ENCODE assay signal across 12 cellular contexts in the genomic region with DNA sequence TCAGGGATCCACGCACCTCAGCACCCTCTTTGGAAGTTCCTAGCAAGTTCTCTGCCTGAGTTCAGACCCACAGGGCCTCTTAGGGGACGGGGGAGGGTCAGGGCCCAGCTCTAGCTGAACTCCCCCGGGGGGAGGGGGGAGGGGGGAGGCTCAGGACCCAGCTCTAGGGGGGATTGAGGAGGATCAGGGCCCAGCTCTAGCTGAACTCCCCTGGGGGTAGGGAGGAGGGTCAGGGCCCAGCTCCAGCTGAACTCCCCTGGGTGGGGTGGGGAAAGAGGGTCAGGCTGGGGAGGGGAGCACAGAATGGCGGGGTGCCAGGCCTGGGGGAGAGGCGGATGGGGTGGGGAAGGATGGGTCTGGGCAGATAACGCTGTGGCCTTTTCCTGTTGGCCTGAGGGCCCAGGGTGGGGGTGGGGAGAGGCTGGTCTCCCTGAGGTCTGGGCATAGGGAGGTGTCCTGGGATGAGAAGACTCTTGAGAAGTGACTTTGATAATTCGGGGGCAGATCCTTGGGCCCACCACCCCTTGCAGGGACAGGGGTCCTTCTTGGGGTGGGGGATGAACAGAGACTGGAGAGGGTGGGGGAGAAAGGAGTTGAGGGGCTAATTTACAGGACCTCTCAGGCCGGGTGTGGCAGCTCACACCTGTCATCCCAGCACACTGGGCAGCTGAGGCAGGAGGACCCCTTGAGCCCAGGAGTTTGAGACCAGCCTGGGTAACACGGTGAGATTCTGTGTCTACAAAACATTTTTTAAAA. TPM values are rescaled to one million over a fixed set of nuclear protein-coding genes. Genes with fewer than 3 reads are reported as not detected.
DNase-seq lines count a peak whose midpoint lies in the region; ATAC-seq and TF ChIP-seq lines count a peak whose summit lies in the region.
"Had no signal": no experiment of that assay in that cellular context is flagged by ENCODE, and none has a peak within 500 bp of the region (broad histone marks: within the 10 kb centered on the region; RNA-seq: fewer than 3 reads in every experiment).

No MANE protein-coding gene starts in this region.

- 45 to 49% methylated on average over 8 to 9 of the region's 9 CpGs for WGBS in tibial nerve, 2 donors

- peaks cover 0 to 54% (median 17%) of the 10 kb centered on the region in 4 donors for H3K4me1 ChIP-seq in tibial nerve
- H3K4me1 ChIP-seq: colonic mucosa had no signal

- ATAC-seq in left ventricle myocardium superior, result peak; percentile 8
- ATAC-seq in activated CD8-positive, alpha-beta memory T cell treated with anti-CD3 and anti-CD28 coated beads, Interleukin-2, amount 10 ng/mL, durations not matched to agents 7 days and 5 days, result no peak
- ATAC-seq in HG03097 (IDR thresholded peaks at IDR 0.05; ENCODE audit: low FRiP score, unreplicated experiment), result no peak
- ATAC-seq: left lobe of liver had no signal

- H3K36me3 ChIP-seq in SK-N-MC (ENCODE audit: insufficient read depth, low read length) (no peaks in the 10 kb centered on the region), tibial nerve (no peaks in the 10 kb centered on the region)
- H3K36me3 ChIP-seq: colonic mucosa, thoracic aorta had no signal

- H3K27ac ChIP-seq in SK-N-MC (peak overlapping the region; percentile 50; the same call in 1 of the 2 replicates), tibial nerve (peak overlapping the region in 3 of 4 donors; percentile 50 to 66 (median 64))
- H3K27ac ChIP-seq: colonic mucosa, thoracic aorta had no signal

- TF ChIP-seq CTCF in tibial nerve (IDR thresholded peaks at IDR 0.05), result no peak

- H3K4me3 ChIP-seq in SK-N-MC (no peak overlapping the region), tibial nerve (no peak overlapping the region)
- H3K4me3 ChIP-seq: colonic mucosa, thoracic aorta had no signal

- no peaks in the 10 kb centered on the region for H3K27me3 ChIP-seq in tibial nerve
- H3K27me3 ChIP-seq: colonic mucosa had no signal

- H3K27ac Mint-ChIP-seq in activated CD8-positive, alpha-beta memory T cell treated with anti-CD3 and anti-CD28 coated beads, Interleukin-2, amount 10 ng/mL, durations not matched to agents 7 days and 5 days, result no peak overlapping the region

- H3K4me3 Mint-ChIP-seq in activated CD8-positive, alpha-beta memory T cell treated with anti-CD3 and anti-CD28 coated beads, Interleukin-2, amount 10 ng/mL, durations not matched to agents 7 days and 5 days, result no peak overlapping the region

- no peaks in the 10 kb centered on the region for H3K27me3 Mint-ChIP-seq in activated CD8-positive, alpha-beta memory T cell treated with anti-CD3 and anti-CD28 coated beads, Interleukin-2, amount 10 ng/mL, durations not matched to agents 7 days and 5 days
- H3K27me3 Mint-ChIP-seq: progenitor cell of endocrine pancreas had no signal

- peaks cover 2% of the 10 kb centered on the region for H3K4me1 Mint-ChIP-seq in activated CD8-positive, alpha-beta memory T cell treated with anti-CD3 and anti-CD28 coated beads, Interleukin-2, amount 10 ng/mL, durations not matched to agents 7 days and 5 days

- CTCF ChIA-PET in activated CD8-positive, alpha-beta memory T cell treated with anti-CD3 and anti-CD28 coated beads, Interleukin-2, amount 10 ng/mL, durations not matched to agents 7 days and 5 days (lab: Charles Lee), result interaction anchor here (1.0 kb wide), 1 partner anchor 21 kb away, joined by 3 read pairs; no protein-coding TSS in a partner anchor

- H3K9me3 ChIP-seq in SK-N-MC (ENCODE audit: low read depth, low read length), result no peaks in the 10 kb centered on the region
- H3K9me3 ChIP-seq in tibial nerve, result no peaks in the 10 kb centered on the region
- H3K9me3 ChIP-seq: colonic mucosa, thoracic aorta had no signal

- DNase-seq in SK-N-MC (ENCODE audit: low read depth, low spot score) (no peak), left ventricle myocardium superior (no peak), tibial nerve (ENCODE audit: low spot score in 2 of 2) (no peak)
- no peak for DNase-seq in activated CD8-positive, alpha-beta memory T cell treated with anti-CD3 and anti-CD28 coated beads, Interleukin-2, amount 10 ng/mL, durations not matched to agents 7 days and 5 days
- DNase-seq: activated naive CD4-positive, alpha-beta T cell treated with Interleukin-2 at 50 U/mL for 16 hours; colonic mucosa; DMS 273 treated with DMSO at 0.1 percent for 48 hours; NCI-H510A had no signal

- TF ChIP-seq POLR2A in tibial nerve (IDR thresholded peaks at IDR 0.05), result no peak

- no peaks in the 10 kb centered on the region for H3K9me3 Mint-ChIP-seq in activated CD8-positive, alpha-beta memory T cell treated with anti-CD3 and anti-CD28 coated beads, Interleukin-2, amount 10 ng/mL, durations not matched to agents 7 days and 5 days (ENCODE audit: low read depth)

- no peak overlapping the region for H3K9ac ChIP-seq in SK-N-MC (ENCODE audit: insufficient read length)

- no peaks in the 10 kb centered on the region for H3K36me3 Mint-ChIP-seq in activated CD8-positive, alpha-beta memory T cell treated with anti-CD3 and anti-CD28 coated beads, Interleukin-2, amount 10 ng/mL, durations not matched to agents 7 days and 5 days

- intact Hi-C loops in left ventricle myocardium superior (cut with micrococcal nuclease), result no loop called here

- no peak for TF ChIP-seq EP300 in tibial nerve (IDR thresholded peaks at IDR 0.05)

RNA-seq across cellular contexts. Expression of gene PTBP1, which starts 5.5 kb away (rescaled TPM):
- total RNA-seq in left ventricle myocardium superior (58.1 TPM), tibial nerve (100 to 1,000 TPM; 118 to 205 (median 141) TPM)
- total RNA-seq in activated CD8-positive, alpha-beta memory T cell treated with anti-CD3 and anti-CD28 coated beads, Interleukin-2, amount 10 ng/mL, durations not matched to agents 7 days and 5 days, result 100 to 1,000 TPM; 481 to 631 TPM

RNA-seq across cellular contexts. Expression of gene PLPPR3, which starts 30.0 kb away (rescaled TPM):
- total RNA-seq in left ventricle myocardium superior (not detected), tibial nerve (not detected)
- not detected for total RNA-seq in activated CD8-positive, alpha-beta memory T cell treated with anti-CD3 and anti-CD28 coated beads, Interleukin-2, amount 10 ng/mL, durations not matched to agents 7 days and 5 days
- total RNA-seq: left lobe of liver, thoracic aorta had no signal

RNA-seq across cellular contexts. Expression of gene AZU1, which starts 35.9 kb away (rescaled TPM):
- total RNA-seq in left ventricle myocardium superior (not detected), tibial nerve (under 1 TPM in 1 of 4 donors, not detected in 3; 0.42 TPM)
- not detected for total RNA-seq in activated CD8-positive, alpha-beta memory T cell treated with anti-CD3 and anti-CD28 coated beads, Interleukin-2, amount 10 ng/mL, durations not matched to agents 7 days and 5 days

RNA-seq across cellular contexts. Expression of gene MISP, which starts 40.9 kb away (rescaled TPM):
- total RNA-seq in left ventricle myocardium superior (not detected), tibial nerve (under 1 TPM in 2 of 4 donors, not detected in 2; 0.20 to 0.30 TPM)
- not detected for total RNA-seq in activated CD8-positive, alpha-beta memory T cell treated with anti-CD3 and anti-CD28 coated beads, Interleukin-2, amount 10 ng/mL, durations not matched to agents 7 days and 5 days

RNA-seq across cellular contexts. Expression of gene PRTN3, which starts 49.0 kb away (rescaled TPM):
- total RNA-seq in left ventricle myocardium superior, result not detected
- not detected for total RNA-seq in tibial nerve
- not detected for total RNA-seq in activated CD8-positive, alpha-beta memory T cell treated with anti-CD3 and anti-CD28 coated beads, Interleukin-2, amount 10 ng/mL, durations not matched to agents 7 days and 5 days
- total RNA-seq: colonic mucosa, progenitor cell of endocrine pancreas, thoracic aorta had no signal
